8 cellular contexts compared by ENCODE assay signal in genomic region chr1:221543529-221544120, GRCh38.
DNase-seq lines count a peak whose midpoint lies in the region; ATAC-seq and TF ChIP-seq lines count a peak whose summit lies in the region.

No MANE protein-coding gene starts in this region.

- H3K4me3 Mint-ChIP-seq in Calu3 (ENCODE audit: low read depth, unreplicated experiment) (no peak overlapping the region), glutamatergic neuron (ENCODE audit: unreplicated experiment) (no peak overlapping the region)

- no TSS peak for BruUV-seq in Calu3 (replicated peaks; lab: Mats Ljungman, UMichigan)

- H3K18ac ChIP-seq in mesendoderm (ENCODE audit: low read length), result peak overlapping the region; percentile 90

- peak overlapping the region; percentile 80 for H3K56ac ChIP-seq in mesendoderm (ENCODE audit: low read length)

- peak overlapping the region; percentile 51 for H3K9ac ChIP-seq in mesendoderm (ENCODE audit: low read length)

- no peak overlapping the region for H3K4me3 ChIP-seq in Jurkat, Clone E6-1 (ENCODE audit: low read length)
- H3K4me3 ChIP-seq in mesendoderm (ENCODE audit: low read length), result no peak overlapping the region

- H3K4ac ChIP-seq in mesendoderm (ENCODE audit: low read depth, low read length), result peak overlapping the region; percentile 55

- H3K27me3 Mint-ChIP-seq in Calu3 (ENCODE audit: unreplicated experiment) (no peaks in the 10 kb centered on the region), glutamatergic neuron (ENCODE audit: unreplicated experiment) (no peaks in the 10 kb centered on the region)

- TF ChIP-seq CTCF in Calu3 (IDR thresholded peaks at IDR 0.05; ENCODE audit: unreplicated experiment) (peak; percentile 40), glutamatergic neuron (IDR thresholded peaks at IDR 0.05; ENCODE audit: partially characterized antibody, unreplicated experiment) (no peak)

- ATAC-seq in HG03097 (IDR thresholded peaks at IDR 0.05; ENCODE audit: low FRiP score, unreplicated experiment), result no peak

- no peaks in the 10 kb centered on the region for H3K4me1 ChIP-seq in mesendoderm (ENCODE audit: control insufficient read depth, low read depth, low read length)

- no peak overlapping the region for H3K27ac ChIP-seq in mesendoderm (ENCODE audit: low read depth, low read length)

- H3K27ac Mint-ChIP-seq in Calu3 (ENCODE audit: unreplicated experiment), result no peak overlapping the region
- no peak overlapping the region for H3K27ac Mint-ChIP-seq in glutamatergic neuron (ENCODE audit: unreplicated experiment)

- no CpG with 5 or more reads among the region's 4 CpGs for WGBS in mesendoderm (ENCODE audit: extremely low coverage, insufficient coverage, low lambda C conversion rate)

- peak overlapping the region; percentile 36 for H2BK15ac ChIP-seq in mesendoderm (replicated peaks; ENCODE audit: low read depth)

- DNase-seq in Calu3 (no peak), T47D (ENCODE audit: low read depth in 1 of 2, low spot score in 1 of 2) (peak; percentile 20 to 57), mesendoderm (peak; percentile 51), activated gamma-delta T cell (lab: John Stamatoyannopoulos, UW) (no peak), glutamatergic neuron (no peak)
- DNase-seq in Jurkat, Clone E6-1 (ENCODE audit: low read depth, low spot score), result peak; percentile 11
- no peak for DNase-seq in stimulated activated CD4-positive, alpha-beta T cell treated with anti-CD3 and anti-CD28 coated beads, Interleukin-1b, Interleukin-23, amount 100 ng/mL, for 48 hours

- no peak overlapping the region for H2AK5ac ChIP-seq in mesendoderm (ENCODE audit: low read length)

- in situ Hi-C loops in T47D (cut with HindIII; ENCODE audit: low pct_unique_long_range_greater_than_20kb, low sequenced_read_pairs), result no loop called here

- peak overlapping the region; percentile 83 for H2BK5ac ChIP-seq in mesendoderm (ENCODE audit: low read length)

- no peak overlapping the region for H3K4me2 ChIP-seq in mesendoderm (ENCODE audit: low read length)

- H3K9me3 Mint-ChIP-seq in Calu3 (ENCODE audit: low read depth, unreplicated experiment), result no peaks in the 10 kb centered on the region
- no peaks in the 10 kb centered on the region for H3K9me3 Mint-ChIP-seq in glutamatergic neuron (ENCODE audit: unreplicated experiment)

- no peaks in the 10 kb centered on the region for H3K79me1 ChIP-seq in mesendoderm (ENCODE audit: low read length)

- intact Hi-C loops in Calu3 (cut with micrococcal nuclease; ENCODE audit: unreplicated experiment), result loop anchor here (1.0 to 10.0 kb wide), 4 partner anchors 184 to 628 kb away; no protein-coding TSS in a partner anchor

- no peaks in the 10 kb centered on the region for H3K79me2 ChIP-seq in mesendoderm (ENCODE audit: control insufficient read depth, insufficient read depth, low read length)

- peak overlapping the region; percentile 93 for H4K5ac ChIP-seq in mesendoderm (ENCODE audit: low read length)

- no peaks in the 10 kb centered on the region for H3K36me3 ChIP-seq in mesendoderm (ENCODE audit: control insufficient read depth, insufficient read depth, low read length)

- no peaks in the 10 kb centered on the region for H3K27me3 ChIP-seq in mesendoderm (ENCODE audit: insufficient read depth, low read length, poor library complexity)

- no peak overlapping the region for H3K23ac ChIP-seq in mesendoderm (ENCODE audit: low read length)

- peak overlapping the region; percentile 28 for H4K8ac ChIP-seq in mesendoderm (ENCODE audit: low read depth, low read length)

- peaks cover 14% of the 10 kb centered on the region for H3K4me1 Mint-ChIP-seq in Calu3 (ENCODE audit: low read depth, unreplicated experiment)
- H3K4me1 Mint-ChIP-seq in glutamatergic neuron (ENCODE audit: low read depth, unreplicated experiment), result no peaks in the 10 kb centered on the region

- no peaks in the 10 kb centered on the region for H3K36me3 Mint-ChIP-seq in Calu3 (ENCODE audit: insufficient read depth, unreplicated experiment)
- no peaks in the 10 kb centered on the region for H3K36me3 Mint-ChIP-seq in glutamatergic neuron (ENCODE audit: unreplicated experiment)

- peak overlapping the region; percentile 82 for H2BK120ac ChIP-seq in mesendoderm (ENCODE audit: low read depth, low read length)

- CTCF ChIA-PET in Calu3 (lab: Charles Lee), result interaction anchor here (0.6 to 1.7 kb wide), 9 partner anchors 175 to 912 kb away, joined by 3 to 21 read pairs (median 3); partner anchors contain the start of gene DUSP10

Comparison
In these comparisons a context has a peak if more than half of its experiments do, and no peak if none do; other contexts are left out.
1. DNase-seq: peak in Jurkat, Clone E6-1 (single experiment), T47D (2 of 2) and mesendoderm (single experiment); none in Calu3 (single experiment), activated gamma-delta T cell (single experiment), stimulated activated CD4-positive, alpha-beta T cell treated with anti-CD3 and anti-CD28 coated beads, Interleukin-1b, Interleukin-23, amount 100 ng/mL, for 48 hours (single experiment) and glutamatergic neuron (single experiment).